ENCODE assay signal across 13 cellular contexts in genomic region chr2:30106543-30106942, GRCh38. TPM values are rescaled to one million over a fixed set of nuclear protein-coding genes. Genes with fewer than 3 reads are reported as not detected.
DNase-seq lines count a peak whose midpoint lies in the region.
"Had no signal": no experiment of that assay in that cellular context is flagged by ENCODE, and none has a peak within 500 bp of the region (broad histone marks: within the 10 kb centered on the region; RNA-seq: fewer than 3 reads in every experiment).

No MANE protein-coding gene starts in this region.

- in situ Hi-C loops in KBM-7 (cut with MboI; ENCODE audit: low pct_unique_long_range_greater_than_20kb, low sequenced_read_pairs): no loop called here

- DNase-seq in Daoy (ENCODE audit: low read depth): peak; percentile 65
- peak; percentile 48 for DNase-seq in HS-27A (ENCODE audit: low read depth)
- peak; percentile 39 for DNase-seq in astrocyte of the hippocampus (ENCODE audit: low read depth, low spot score)
- peak; percentile 31 for DNase-seq in myocyte (ENCODE audit: low read depth)
- DNase-seq in retina: no peak
- no peak for DNase-seq in KBM-7
- no peak for DNase-seq in SKM-1 (lab: John Stamatoyannopoulos, UW; ENCODE audit: unreplicated experiment)
- DNase-seq: foreskin keratinocyte, H7, left lung, MG63, NCI-H187, Right ventricle myocardium superior had no signal

RNA-seq across cellular contexts. Expression of gene YPEL5, which starts 40.3 kb away (rescaled TPM):
- total RNA-seq in Daoy (2014; rRNA removed; shearing (Covaris generic)): 50.5 and 53.3 TPM in 2 replicates
- 96.0 and 107 TPM in 2 replicates for total RNA-seq in myocyte
- polyA plus RNA-seq in myocyte (2012): 103 TPM

Comparison
In these comparisons a context has a peak if more than half of its experiments do, and no peak if none do; other contexts are left out.
1. DNase-seq: peak in Daoy (single experiment), HS-27A (single experiment), astrocyte of the hippocampus (single experiment) and myocyte (single experiment); none in retina (single experiment), KBM-7 (single experiment) and SKM-1 (single experiment).